17 cellular contexts compared by ENCODE assay signal in the genomic region with DNA sequence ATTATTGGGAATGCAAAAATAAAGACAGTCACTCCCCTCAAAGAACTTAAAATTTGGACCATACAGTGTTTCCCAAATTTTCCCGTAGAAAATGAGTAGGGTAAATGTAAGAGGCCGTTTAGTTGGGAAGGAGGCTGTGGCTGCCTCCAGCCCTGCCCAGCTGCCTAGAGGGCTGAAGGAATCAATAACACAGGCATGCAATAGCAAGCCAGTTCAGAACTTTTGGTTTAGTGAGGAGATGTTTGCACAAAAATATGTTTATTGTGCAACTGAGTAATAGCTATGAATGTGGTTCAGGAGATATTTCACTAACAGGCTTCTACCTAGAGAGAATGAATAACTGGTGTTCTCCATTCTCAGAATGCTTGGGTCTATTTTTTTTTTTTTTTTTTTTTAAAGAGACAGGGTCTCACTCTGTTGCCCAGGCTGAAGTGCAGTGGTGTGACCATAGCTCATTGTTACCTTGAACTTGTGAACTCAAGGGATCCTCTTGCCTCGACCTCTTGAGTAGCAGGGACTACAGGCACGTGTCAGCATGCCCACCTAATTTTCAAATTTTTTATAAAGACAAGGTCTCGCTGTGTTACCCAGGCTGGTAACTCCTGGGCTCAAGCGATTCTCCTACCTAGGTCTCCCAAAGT. TPM values are rescaled to one million over a fixed set of nuclear protein-coding genes. Genes with fewer than 3 reads are reported as not detected.
DNase-seq lines count a peak whose midpoint lies in the region; ATAC-seq, FAIRE-seq and TF ChIP-seq lines count a peak whose summit lies in the region.
"Had no signal": no experiment of that assay in that cellular context is flagged by ENCODE, and none has a peak within 500 bp of the region (broad histone marks: within the 10 kb centered on the region; RNA-seq: fewer than 3 reads in every experiment).

No MANE protein-coding gene starts in this region.

- H3K27me3 Mint-ChIP-seq in activated T-helper 2 cell treated with anti-CD3 and anti-CD28 coated beads, Interferon-gamma antibody, Interleukin-2, Interleukin-4, amounts not matched to agents 10 μg/mL and 5 μg/mL and 100 μg/mL, durations not matched to agents 14 hours and 24 hours and 36 hours (ENCODE audit: low read depth), result no peaks in the 10 kb centered on the region
- peaks cover 0 to 3% (median 2%) of the 10 kb centered on the region in 3 donors for H3K27me3 Mint-ChIP-seq in immature natural killer cell (ENCODE audit: low read depth in 3 of 3)

- no peak for TF ChIP-seq CTCF in AG10803 (conservative IDR thresholded peaks at IDR 0.05; ENCODE audit: low read length)
- no peak for TF ChIP-seq CTCF in D721Med (IDR thresholded peaks at IDR 0.05; ENCODE audit: insufficient read depth, missing control alignments)

- no peak overlapping the region for H3K4me3 ChIP-seq in AG10803 (ENCODE audit: low read length)
- H3K4me3 ChIP-seq: upper lobe of right lung had no signal

- no peak for TF ChIP-seq POLR2A in GM12891 (IDR thresholded peaks at IDR 0.05; ENCODE audit: low read depth, low read length)

- H3K4me1 Mint-ChIP-seq in activated T-helper 2 cell treated with anti-CD3 and anti-CD28 coated beads, Interferon-gamma antibody, Interleukin-2, Interleukin-4, amounts not matched to agents 10 μg/mL and 5 μg/mL and 100 μg/mL, durations not matched to agents 14 hours and 24 hours and 36 hours (ENCODE audit: low read depth), result peaks cover 45% of the 10 kb centered on the region
- peaks cover 17 to 31% of the 10 kb centered on the region in 2 donors for H3K4me1 Mint-ChIP-seq in immature natural killer cell

- intact Hi-C loops in activated T-helper 2 cell treated with anti-CD3 and anti-CD28 coated beads, Interferon-gamma antibody, Interleukin-2, Interleukin-4, amounts not matched to agents 10 μg/mL and 5 μg/mL and 100 μg/mL, durations not matched to agents 14 hours and 24 hours and 36 hours (cut with micrococcal nuclease), result no loop called here

- FAIRE-seq in GM12891 (lab: Jason Lieb, UNC), result peak; percentile 5
- FAIRE-seq in D721Med (lab: Jason Lieb, UNC), result no peak

- DNase-seq in AG10803 (ENCODE audit: low read depth), result peak; percentile 88
- no peak for DNase-seq in GM12891 (ENCODE audit: insufficient read length, low spot score)
- no peak for DNase-seq in activated T-helper 2 cell treated with anti-CD3 and anti-CD28 coated beads, Interferon-gamma antibody, Interleukin-2, Interleukin-4, amounts not matched to agents 10 μg/mL and 5 μg/mL and 100 μg/mL, durations not matched to agents 14 hours and 24 hours and 36 hours (ENCODE audit: low spot score)
- DNase-seq in immature natural killer cell, result no peak
- DNase-seq in D721Med (ENCODE audit: insufficient read length, low spot score), result no peak
- no peak for DNase-seq in AML-193 (lab: John Stamatoyannopoulos, UW)
- DNase-seq in dermis blood vessel endothelial cell, result no peak
- DNase-seq: activated gamma-delta T cell treated with Interleukin-2 at 50 U/mL for 16 hours; brain microvascular endothelial cell; DMS53; effector CD4-positive, alpha-beta T cell; foreskin melanocyte; NCI-H748 treated with DMSO at 0.1 percent for 48 hours; stimulated activated CD4-positive, alpha-beta T cell treated with anti-CD3 and anti-CD28 coated beads, Interleukin-4, amount 100 ng/mL, for 24 hours; SW 1271; upper lobe of right lung had no signal

- peaks cover 67% of the 10 kb centered on the region for H3K36me3 Mint-ChIP-seq in activated T-helper 2 cell treated with anti-CD3 and anti-CD28 coated beads, Interferon-gamma antibody, Interleukin-2, Interleukin-4, amounts not matched to agents 10 μg/mL and 5 μg/mL and 100 μg/mL, durations not matched to agents 14 hours and 24 hours and 36 hours (ENCODE audit: low read depth)
- peaks cover 0 to 9% (median 3%) of the 10 kb centered on the region in 3 donors for H3K36me3 Mint-ChIP-seq in immature natural killer cell

- no peaks in the 10 kb centered on the region for H3K9me3 Mint-ChIP-seq in activated T-helper 2 cell treated with anti-CD3 and anti-CD28 coated beads, Interferon-gamma antibody, Interleukin-2, Interleukin-4, amounts not matched to agents 10 μg/mL and 5 μg/mL and 100 μg/mL, durations not matched to agents 14 hours and 24 hours and 36 hours
- H3K9me3 Mint-ChIP-seq in immature natural killer cell, result no peaks in the 10 kb centered on the region

- peak overlapping the region; percentile 22 for H3K27ac Mint-ChIP-seq in activated T-helper 2 cell treated with anti-CD3 and anti-CD28 coated beads, Interferon-gamma antibody, Interleukin-2, Interleukin-4, amounts not matched to agents 10 μg/mL and 5 μg/mL and 100 μg/mL, durations not matched to agents 14 hours and 24 hours and 36 hours
- H3K27ac Mint-ChIP-seq in immature natural killer cell, result peak overlapping the region; percentile 46 to 84 (median 72)

- H3K4me3 Mint-ChIP-seq in activated T-helper 2 cell treated with anti-CD3 and anti-CD28 coated beads, Interferon-gamma antibody, Interleukin-2, Interleukin-4, amounts not matched to agents 10 μg/mL and 5 μg/mL and 100 μg/mL, durations not matched to agents 14 hours and 24 hours and 36 hours (ENCODE audit: low read depth), result peak overlapping the region; percentile 17
- H3K4me3 Mint-ChIP-seq in immature natural killer cell, result no peak overlapping the region

- ATAC-seq in GM18909 (IDR thresholded peaks at IDR 0.05; ENCODE audit: poor library complexity, unreplicated experiment), result no peak
- ATAC-seq: upper lobe of right lung had no signal

TF ChIP-seq in GM12891, 5 proteins besides CTCF, POLR2A, EP300 and RAD21:
- TF ChIP-seq TAF1 (IDR thresholded peaks at IDR 0.05; ENCODE audit: low read depth, low read length), result no peak
- no peak for TF ChIP-seq PAX5 (IDR thresholded peaks at IDR 0.05; ENCODE audit: insufficient read depth, low read length, severe bottlenecking)
- TF ChIP-seq POLR2AphosphoS5 (IDR thresholded peaks at IDR 0.05; ENCODE audit: low read depth, low read length), result no peak
- TF ChIP-seq POU2F2 (IDR thresholded peaks at IDR 0.05; ENCODE audit: low read depth, low read length), result no peak
- no peak for TF ChIP-seq SPI1 (IDR thresholded peaks at IDR 0.05; ENCODE audit: low read depth, low read length)

RNA-seq across cellular contexts. Expression of gene UGP2, which starts 23.6 kb away (rescaled TPM):
- polyA plus RNA-seq in GM12891 (2012; ENCODE audit: low read depth, missing spikeins), result 88.3 TPM
- 90.8 and 91.2 TPM in 2 replicates for total RNA-seq in activated T-helper 2 cell treated with anti-CD3 and anti-CD28 coated beads, Interferon-gamma antibody, Interleukin-2, Interleukin-4, amounts not matched to agents 10 μg/mL and 5 μg/mL and 100 μg/mL, durations not matched to agents 14 hours and 24 hours and 36 hours
- 100 to 1,000 TPM; 132 to 263 (median 151) TPM for polyA plus RNA-seq in immature natural killer cell
- 144 and 149 TPM in 2 replicates for total RNA-seq in dermis blood vessel endothelial cell
